Comparison of ENCODE assay signal across 8 cellular contexts in the genomic region with DNA sequence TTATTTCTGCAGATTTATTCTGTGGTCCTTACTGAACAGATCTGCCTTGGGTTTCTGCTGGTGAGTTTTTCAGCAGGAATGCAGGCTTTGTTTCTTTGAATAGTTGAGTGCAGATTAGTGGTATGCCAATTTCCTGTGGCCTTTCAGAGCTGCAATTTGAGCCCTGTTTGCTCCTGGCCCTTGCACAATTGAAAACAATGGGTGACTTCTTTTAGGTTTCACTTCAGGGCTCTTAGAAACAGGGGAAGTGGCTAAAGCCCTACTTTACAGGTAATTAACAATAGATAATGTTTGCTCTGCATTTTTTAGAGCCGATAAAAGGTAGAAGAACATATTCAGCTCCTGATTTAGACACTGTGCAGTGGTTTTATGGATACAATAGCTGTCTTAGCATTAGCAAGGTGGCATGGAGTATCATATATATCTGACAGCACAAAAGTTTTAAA. TPM values are rescaled to one million over a fixed set of nuclear protein-coding genes. Genes with fewer than 3 reads are reported as not detected.
DNase-seq lines count a peak whose midpoint lies in the region; ATAC-seq and TF ChIP-seq lines count a peak whose summit lies in the region.

No MANE protein-coding gene starts in this region.

- intact Hi-C loops in thyroid gland (cut with DNase I): no loop called here

- H3K9me3 Mint-ChIP-seq in activated naive CD8-positive, alpha-beta T cell treated with anti-CD3 and anti-CD28 coated beads, Interleukin-2, amount 50 U/mL, for 24 hours: peaks cover 3% of the 10 kb centered on the region

- TF ChIP-seq CTCF in thyroid gland (IDR thresholded peaks at IDR 0.05): no peak
- TF ChIP-seq CTCF in coronary artery (IDR thresholded peaks at IDR 0.05): no peak

- H3K4me1 ChIP-seq in thyroid gland: peaks cover 10 to 15% of the 10 kb centered on the region in 2 donors

- H3K4me3 ChIP-seq in thyroid gland (replicated peaks in 1 of 3): no peak overlapping the region
- H3K4me3 ChIP-seq in coronary artery: no peak overlapping the region

- no peaks in the 10 kb centered on the region for H3K9me3 ChIP-seq in thyroid gland

- no peaks in the 10 kb centered on the region for H3K36me3 ChIP-seq in thyroid gland

- H3K27me3 Mint-ChIP-seq in activated naive CD8-positive, alpha-beta T cell treated with anti-CD3 and anti-CD28 coated beads, Interleukin-2, amount 50 U/mL, for 24 hours: no peaks in the 10 kb centered on the region

- no peak for TF ChIP-seq POLR2A in thyroid gland (IDR thresholded peaks at IDR 0.05)

- H3K27ac ChIP-seq in thyroid gland (peak overlapping the region; percentile 33 to 76 (median 62)), coronary artery (peak overlapping the region in 1 of 2 donors; percentile 65)

- H3K27me3 ChIP-seq in thyroid gland: no peaks in the 10 kb centered on the region

- peaks cover 2% of the 10 kb centered on the region for H3K36me3 Mint-ChIP-seq in activated naive CD8-positive, alpha-beta T cell treated with anti-CD3 and anti-CD28 coated beads, Interleukin-2, amount 50 U/mL, for 24 hours (ENCODE audit: low read depth)

- DNase-seq in AML-193 (lab: John Stamatoyannopoulos, UW): peak; percentile 79 to 87
- DNase-seq in NCI-H2227 treated with DMSO at 0.1 percent for 48 hours (lab: John Stamatoyannopoulos, UW): peak; percentile 28
- DNase-seq in activated naive CD8-positive, alpha-beta T cell treated with anti-CD3 and anti-CD28 coated beads, Interleukin-2, amount 50 U/mL, for 24 hours: no peak
- DNase-seq in iPS-NIHi7 (ENCODE audit: extremely low spot score): peak; percentile 77
- DNase-seq in thyroid gland: peak; percentile 37 to 55
- DNase-seq in coronary artery (ENCODE audit: low spot score): no peak

- peaks cover 88% of the 10 kb centered on the region for H3K4me1 Mint-ChIP-seq in activated naive CD8-positive, alpha-beta T cell treated with anti-CD3 and anti-CD28 coated beads, Interleukin-2, amount 50 U/mL, for 24 hours

- peak overlapping the region; percentile 93 for H3K27ac Mint-ChIP-seq in activated naive CD8-positive, alpha-beta T cell treated with anti-CD3 and anti-CD28 coated beads, Interleukin-2, amount 50 U/mL, for 24 hours

- peak; percentile 83 for ATAC-seq in GM19324 (IDR thresholded peaks at IDR 0.05; ENCODE audit: low FRiP score, unreplicated experiment)
- peak; percentile 70 for ATAC-seq in HG03280 (IDR thresholded peaks at IDR 0.05; ENCODE audit: unreplicated experiment)
- no peak for ATAC-seq in activated naive CD8-positive, alpha-beta T cell treated with anti-CD3 and anti-CD28 coated beads, Interleukin-2, amount 50 U/mL, for 24 hours

- 6 to 12% methylated on average over 1 of the region's 1 CpG for WGBS in thyroid gland, 2 donors

- H3K4me3 Mint-ChIP-seq in activated naive CD8-positive, alpha-beta T cell treated with anti-CD3 and anti-CD28 coated beads, Interleukin-2, amount 50 U/mL, for 24 hours: no peak overlapping the region

RNA-seq across cellular contexts. Expression of a gene that starts 21.9 kb away (rescaled TPM):
- 100 to 1,000 TPM in 2 of 4 donors, 10 to 100 TPM in 2; 52.2 to 142 (median 100) TPM for total RNA-seq in thyroid gland

Comparison
In these comparisons a context has a peak if more than half of its experiments do, and no peak if none do; other contexts are left out.
1. DNase-seq: peak in AML-193 (2 of 2), NCI-H2227 treated with DMSO at 0.1 percent for 48 hours (single experiment), iPS-NIHi7 (single experiment) and thyroid gland (2 of 2); none in activated naive CD8-positive, alpha-beta T cell treated with anti-CD3 and anti-CD28 coated beads, Interleukin-2, amount 50 U/mL, for 24 hours (single experiment) and coronary artery (single experiment).